ENCODE assay signal across 19 cellular contexts in genomic region chr9:114307323-114308250, GRCh38. TPM values are rescaled to one million over a fixed set of nuclear protein-coding genes. Genes with fewer than 3 reads are reported as not detected.
DNase-seq lines count a peak whose midpoint lies in the region; TF ChIP-seq lines count a peak whose summit lies in the region.
"Had no signal": no experiment of that assay in that cellular context is flagged by ENCODE, and none has a peak within 500 bp of the region (broad histone marks: within the 10 kb centered on the region; RNA-seq: fewer than 3 reads in every experiment).

No MANE protein-coding gene starts in this region.

- H3K4me1 ChIP-seq in endodermal cell (ENCODE audit: control insufficient read depth, insufficient read depth, low read length) (no peaks in the 10 kb centered on the region), thyroid gland (peaks cover 5 to 7% of the 10 kb centered on the region in 2 donors)
- H3K4me1 ChIP-seq: neural progenitor cell had no signal

- H3K27ac ChIP-seq in WERI-Rb-1 (no peak overlapping the region), endodermal cell (ENCODE audit: low read depth, low read length) (no peak overlapping the region), thyroid gland (no peak overlapping the region)
- H3K27ac ChIP-seq: C4-2B, dorsolateral prefrontal cortex, neural progenitor cell had no signal

- DNase-seq in AG10803 (ENCODE audit: low read depth) (peak; percentile 48), WERI-Rb-1 (peak; percentile 4), endodermal cell (peak; percentile 30), posterior vena cava (ENCODE audit: low spot score) (peak; percentile 63), KBM-7 (no peak), ACHN (no peak), thyroid gland (no peak)
- DNase-seq in stimulated activated CD4-positive, alpha-beta T cell treated with anti-CD3 and anti-CD28 coated beads, Interleukin-2, amount 100 ng/mL, for 48 hours: no peak
- DNase-seq: amniotic stem cell, DMS79, NCI-H1048, NCI-H82 had no signal

- intact Hi-C loops in posterior vena cava (cut with DNase I) (no loop called here), thyroid gland (cut with DNase I) (no loop called here)

- H3K4me3 Mint-ChIP-seq in endodermal cell: no peak overlapping the region
- H3K4me3 Mint-ChIP-seq: neural progenitor cell; stimulated activated memory B cell treated with anti-CD40 and anti-IgM and Interleukin-4, amounts not matched to agents 10 μg/mL and 1 μg/mL and 100 μg/mL, for 72 hours; WTC11 had no signal

- H3K27me3 ChIP-seq in WERI-Rb-1 (ENCODE audit: insufficient read depth, low read depth, severe bottlenecking) (no peaks in the 10 kb centered on the region), endodermal cell (ENCODE audit: control insufficient read depth, insufficient read depth, low read length, poor library complexity, severe bottlenecking) (no peaks in the 10 kb centered on the region), thyroid gland (no peaks in the 10 kb centered on the region)
- H3K27me3 ChIP-seq: dorsolateral prefrontal cortex, neural progenitor cell had no signal

- no peaks in the 10 kb centered on the region for H3K9me3 Mint-ChIP-seq in endodermal cell
- H3K9me3 Mint-ChIP-seq: neural progenitor cell; stimulated activated memory B cell treated with anti-CD40 and anti-IgM and Interleukin-4, amounts not matched to agents 10 μg/mL and 1 μg/mL and 100 μg/mL, for 72 hours; WTC11 had no signal

- in situ Hi-C loops in KBM-7 (cut with MboI; ENCODE audit: low pct_unique_long_range_greater_than_20kb, low sequenced_read_pairs): no loop called here
- in situ Hi-C loops in ACHN (cut with HindIII; ENCODE audit: low pct_ligation_motif_present, low pct_unique_long_range_greater_than_20kb, low sequenced_read_pairs): no loop called here

- WGBS in endodermal cell (ENCODE audit: insufficient coverage in 1 of 2, insufficient read length in 1 of 2), 2 experiments: 92 to 96% methylated on average over 11 to 13 of the region's 13 CpGs
- WGBS in thyroid gland, 2 donors: 86 to 91% methylated on average over 11 to 13 of the region's 13 CpGs

- no peak overlapping the region for H3K4me3 ChIP-seq in AG10803 (ENCODE audit: low read length)
- H3K4me3 ChIP-seq in WERI-Rb-1 (ENCODE audit: low read depth, low read length): no peak overlapping the region
- no peak overlapping the region for H3K4me3 ChIP-seq in endodermal cell (ENCODE audit: low read length)
- no peak overlapping the region for H3K4me3 ChIP-seq in thyroid gland (replicated peaks in 1 of 3)
- H3K4me3 ChIP-seq: dorsolateral prefrontal cortex, neural progenitor cell had no signal

- TF ChIP-seq CTCF in AG10803 (conservative IDR thresholded peaks at IDR 0.05; ENCODE audit: low read length): no peak
- TF ChIP-seq CTCF in WERI-Rb-1 (IDR thresholded peaks at IDR 0.05; ENCODE audit: low read depth, low read length): no peak
- no peak for TF ChIP-seq CTCF in endodermal cell (conservative IDR thresholded peaks at IDR 0.05)
- TF ChIP-seq CTCF in thyroid gland (IDR thresholded peaks at IDR 0.05): no peak

- peaks cover 24% of the 10 kb centered on the region for H3K36me3 Mint-ChIP-seq in endodermal cell (ENCODE audit: low read depth)
- H3K36me3 Mint-ChIP-seq: stimulated activated memory B cell treated with anti-CD40 and anti-IgM and Interleukin-4, amounts not matched to agents 10 μg/mL and 1 μg/mL and 100 μg/mL, for 72 hours had no signal

- no peak overlapping the region for H3K27ac Mint-ChIP-seq in endodermal cell
- H3K27ac Mint-ChIP-seq: neural progenitor cell; stimulated activated memory B cell treated with anti-CD40 and anti-IgM and Interleukin-4, amounts not matched to agents 10 μg/mL and 1 μg/mL and 100 μg/mL, for 72 hours; WTC11 had no signal

- H3K4me1 Mint-ChIP-seq in endodermal cell: no peaks in the 10 kb centered on the region

- H3K27me3 Mint-ChIP-seq in endodermal cell (ENCODE audit: insufficient read depth): no peaks in the 10 kb centered on the region

- H3K9ac ChIP-seq in endodermal cell (ENCODE audit: extremely low read depth, low read length, poor library complexity, severe bottlenecking): no peak overlapping the region
- H3K9ac ChIP-seq: neural progenitor cell had no signal

- H3K36me3 ChIP-seq in WERI-Rb-1: peaks cover 69% of the 10 kb centered on the region
- H3K36me3 ChIP-seq in endodermal cell (ENCODE audit: control insufficient read depth, insufficient read depth, low read length): peaks cover 56% of the 10 kb centered on the region
- H3K36me3 ChIP-seq in thyroid gland: no peaks in the 10 kb centered on the region
- H3K36me3 ChIP-seq: neural progenitor cell had no signal

- H3K9me3 ChIP-seq in WERI-Rb-1 (ENCODE audit: severe bottlenecking) (no peaks in the 10 kb centered on the region), endodermal cell (ENCODE audit: control insufficient read depth, low read length) (no peaks in the 10 kb centered on the region), thyroid gland (no peaks in the 10 kb centered on the region)

- no peak for TF ChIP-seq POLR2A in thyroid gland (IDR thresholded peaks at IDR 0.05)

RNA-seq across cellular contexts. Expression of gene ORM1, which starts 15.3 kb away (rescaled TPM):
- under 1 TPM in 1 of 2 donors, not detected in 1; 0.59 TPM for total RNA-seq in endodermal cell
- not detected for polyA plus RNA-seq in endodermal cell (2013, experiment 1 of 2)
- not detected for polyA plus RNA-seq in endodermal cell (2013, experiment 2 of 2)
- total RNA-seq in posterior vena cava: 1 to 10 TPM in 1 of 2 donors, not detected in 1; 1.8 TPM
- total RNA-seq in thyroid gland: not detected
- total RNA-seq: fibroblast of villous mesenchyme, lung microvascular endothelial cell had no signal

RNA-seq across cellular contexts. Expression of gene ORM2, which starts 22.1 kb away (rescaled TPM):
- total RNA-seq in endodermal cell: under 1 TPM; 0.59 to 0.80 TPM
- not detected for polyA plus RNA-seq in endodermal cell (2013, experiment 1 of 2)
- not detected for polyA plus RNA-seq in endodermal cell (2013, experiment 2 of 2)
- total RNA-seq in posterior vena cava: not detected
- total RNA-seq in thyroid gland: not detected
- total RNA-seq: fibroblast of villous mesenchyme, lung microvascular endothelial cell had no signal

Comparison
In these comparisons a context has a peak if more than half of its experiments do, and no peak if none do; other contexts are left out.
1. DNase-seq: peak in AG10803 (single experiment), WERI-Rb-1 (single experiment), endodermal cell (single experiment) and posterior vena cava (single experiment); none in KBM-7 (single experiment), ACHN (single experiment), thyroid gland (0 of 2) and stimulated activated CD4-positive, alpha-beta T cell treated with anti-CD3 and anti-CD28 coated beads, Interleukin-2, amount 100 ng/mL, for 48 hours (0 of 2).